ENCODE assay signal across 17 cellular contexts in the genomic region with DNA sequence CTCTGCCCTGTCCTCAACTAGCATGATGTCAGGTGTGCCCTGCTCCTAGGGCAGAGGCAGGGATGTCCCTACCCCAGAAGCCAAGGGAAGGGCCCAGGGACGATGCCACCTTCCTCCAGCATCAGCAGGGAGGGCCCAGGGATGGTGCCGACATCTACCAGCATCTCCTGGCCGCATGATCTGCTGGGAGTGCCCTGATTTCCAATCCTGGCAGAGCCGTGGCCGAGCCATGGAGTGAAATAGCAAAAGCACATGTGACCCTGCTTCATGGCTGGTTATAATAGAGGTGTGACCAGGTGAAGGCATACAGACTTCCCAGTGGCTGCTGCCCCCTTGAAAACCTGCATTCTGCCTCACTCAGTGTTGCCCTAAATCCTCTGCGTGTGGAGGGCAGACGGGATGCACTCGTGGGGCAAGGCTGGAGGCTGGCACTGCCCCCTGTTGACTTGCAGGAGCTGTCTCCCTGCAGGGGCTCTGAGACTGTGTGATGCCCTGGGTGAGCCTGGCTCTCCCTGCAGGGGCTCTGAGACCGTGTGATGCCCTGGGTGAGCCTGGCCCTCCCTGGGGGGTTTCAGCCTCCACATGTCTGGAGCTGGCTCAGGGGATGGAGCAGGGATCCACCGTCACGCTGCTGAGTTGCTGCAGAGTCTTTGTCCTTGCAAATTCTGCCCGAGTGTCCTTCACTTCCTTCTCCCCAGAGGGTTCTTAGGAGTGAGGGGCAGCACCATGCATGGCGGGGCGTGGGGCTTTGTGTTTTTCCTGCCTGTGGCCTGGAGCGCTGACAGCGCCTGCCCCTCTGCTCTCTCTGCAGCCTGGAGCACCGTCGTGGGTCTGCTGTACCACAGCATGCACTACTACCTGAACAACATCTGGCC. TPM values are rescaled to one million over a fixed set of nuclear protein-coding genes. Genes with fewer than 3 reads are reported as not detected.
DNase-seq lines count a peak whose midpoint lies in the region; ATAC-seq, FAIRE-seq and TF ChIP-seq lines count a peak whose summit lies in the region.
"Had no signal": no experiment of that assay in that cellular context is flagged by ENCODE, and none has a peak within 500 bp of the region (broad histone marks: within the 10 kb centered on the region; RNA-seq: fewer than 3 reads in every experiment).

No MANE protein-coding gene starts in this region.

- peak overlapping the region in 3 of 11 experiments; percentile 26 to 78 (median 41); a peak in 2 of 22 replicates for H3K9ac ChIP-seq in BLaER1 treated with 17β-estradiol and CSF1 and Interleukin-3, amounts not matched to agents 10 nM and 100 nM
- no peak overlapping the region for H3K9ac ChIP-seq in OCI-LY3 (ENCODE audit: low read length)
- H3K9ac ChIP-seq in kidney (ENCODE audit: low read length in 2 of 2), result no peak overlapping the region

- H3K27me3 Mint-ChIP-seq in nephron progenitor cell (ENCODE audit: low read depth, poor library complexity), result peaks cover 5% of the 10 kb centered on the region

- peaks cover 67% of the 10 kb centered on the region for H3K4me1 Mint-ChIP-seq in nephron progenitor cell

- H3K27ac Mint-ChIP-seq in nephron progenitor cell, result no peak overlapping the region
- H3K27ac Mint-ChIP-seq: IgD-negative memory B cell had no signal

- intact Hi-C loops in kidney (cut with DNase I), result no loop called here

- ATAC-seq in GM19395 (IDR thresholded peaks at IDR 0.05; ENCODE audit: unreplicated experiment), result no peak

- H3K27ac ChIP-seq in BLaER1 treated with 17β-estradiol and CSF1 and Interleukin-3, amounts not matched to agents 10 nM and 100 nM, result no peak overlapping the region
- no peak overlapping the region for H3K27ac ChIP-seq in OCI-LY3 (ENCODE audit: low read length)
- H3K27ac ChIP-seq in kidney (ENCODE audit: low read depth in 2 of 2, low read length in 2 of 2), result no peak overlapping the region
- H3K27ac ChIP-seq: SJCRH30 had no signal

- DNase-seq in germinal center (ENCODE audit: low spot score) (peak; percentile 17), kidney (no peak), nephron progenitor cell (no peak), pons (ENCODE audit: low spot score) (no peak)
- DNase-seq: Caco-2, DMS53, H7, NCI-H1048, NCI-H226, NCI-H69, SJCRH30 had no signal

- H3K4me3 ChIP-seq in BLaER1 treated with 17β-estradiol and CSF1 and Interleukin-3, amounts not matched to agents 10 nM and 100 nM, result peak overlapping the region in 2 of 10 experiments; percentile 56 to 63; a peak in 4 of 20 replicates
- no peak overlapping the region for H3K4me3 ChIP-seq in OCI-LY3 (ENCODE audit: low read length)
- no peak overlapping the region for H3K4me3 ChIP-seq in kidney (ENCODE audit: low read length in 2 of 2)
- H3K4me3 ChIP-seq: SJCRH30 had no signal

- no peaks in the 10 kb centered on the region for H3K79me2 ChIP-seq in OCI-LY3 (ENCODE audit: low read length)

- H2AFZ ChIP-seq in OCI-LY3 (ENCODE audit: low read depth, low read length), result no peak overlapping the region

- H4K20me1 ChIP-seq in BLaER1 treated with 17β-estradiol and CSF1 and Interleukin-3, amounts not matched to agents 10 nM and 100 nM, result peaks cover 0 to 13% (median 0%) of the 10 kb centered on the region in 11 experiments; a peak in 3 of 22 replicates
- no peaks in the 10 kb centered on the region for H4K20me1 ChIP-seq in OCI-LY3 (ENCODE audit: insufficient read depth, low read length)

- H3K9me3 ChIP-seq in BLaER1 treated with 17β-estradiol and CSF1 and Interleukin-3, amounts not matched to agents 10 nM and 100 nM (replicated peaks in 1 of 11), result no peaks in the 10 kb centered on the region
- H3K9me3 ChIP-seq in OCI-LY3 (ENCODE audit: insufficient read depth, low read length) (no peaks in the 10 kb centered on the region), kidney (ENCODE audit: control insufficient read depth in 1 of 2, low read length in 2 of 2) (no peaks in the 10 kb centered on the region)
- H3K9me3 ChIP-seq: SJCRH30 had no signal

- peaks cover 0 to 48% (median 0%) of the 10 kb centered on the region in 11 experiments; a peak in 6 of 22 replicates for H3K27me3 ChIP-seq in BLaER1 treated with 17β-estradiol and CSF1 and Interleukin-3, amounts not matched to agents 10 nM and 100 nM
- no peaks in the 10 kb centered on the region for H3K27me3 ChIP-seq in OCI-LY3 (ENCODE audit: low read depth, low read length)

- peaks cover 0 to 3% (median 0%) of the 10 kb centered on the region in 11 experiments; a peak in 2 of 22 replicates for H3K36me3 ChIP-seq in BLaER1 treated with 17β-estradiol and CSF1 and Interleukin-3, amounts not matched to agents 10 nM and 100 nM
- H3K36me3 ChIP-seq in OCI-LY3 (replicated peaks; ENCODE audit: low read depth, low read length) (no peaks in the 10 kb centered on the region), kidney (ENCODE audit: control insufficient read depth in 1 of 2, insufficient read depth in 2 of 2, low read length in 2 of 2) (no peaks in the 10 kb centered on the region)
- H3K36me3 ChIP-seq: SJCRH30 had no signal

- no peak overlapping the region for H3K4me3 Mint-ChIP-seq in nephron progenitor cell

- FAIRE-seq in kidney (lab: Jason Lieb, UNC), result no peak
- FAIRE-seq: RCC 7860 had no signal

- H3K36me3 Mint-ChIP-seq in nephron progenitor cell (ENCODE audit: low read depth), result no peaks in the 10 kb centered on the region
- H3K36me3 Mint-ChIP-seq: IgD-negative memory B cell had no signal

- peaks cover 37 to 98% (median 66%) of the 10 kb centered on the region in 10 experiments for H3K4me1 ChIP-seq in BLaER1 treated with 17β-estradiol and CSF1 and Interleukin-3, amounts not matched to agents 10 nM and 100 nM
- H3K4me1 ChIP-seq in OCI-LY3 (ENCODE audit: low read length) (no peaks in the 10 kb centered on the region), kidney (ENCODE audit: control insufficient read depth in 1 of 2, insufficient read depth in 1 of 2, low read depth in 1 of 2, low read length in 2 of 2) (no peaks in the 10 kb centered on the region)
- H3K4me1 ChIP-seq: Caco-2, SJCRH30 had no signal

- H3K4me2 ChIP-seq in BLaER1 treated with 17β-estradiol and CSF1 and Interleukin-3, amounts not matched to agents 10 nM and 100 nM, result peak overlapping the region in 10 of 11 experiments; percentile 89 to 99 (median 96); a peak in 21 of 22 replicates
- no peak overlapping the region for H3K4me2 ChIP-seq in OCI-LY3 (ENCODE audit: low read length)

- TF ChIP-seq CTCF in GM12872 (IDR thresholded peaks at IDR 0.05; ENCODE audit: insufficient read depth, low read depth, low read length) (peak; percentile 24; the same call in 1 of the 3 replicates), OCI-LY3 (IDR thresholded peaks at IDR 0.05; ENCODE audit: low read depth, low read length) (0 out of 2 replicates have a peak, but pooled peaks have one; percentile 22), kidney (IDR thresholded peaks at IDR 0.05; ENCODE audit: borderline replicate concordance, extremely low read depth, insufficient read depth) (no peak), nephron progenitor cell (IDR thresholded peaks at IDR 0.05) (no peak)

- H3K9me3 Mint-ChIP-seq in nephron progenitor cell, result no peaks in the 10 kb centered on the region
- H3K9me3 Mint-ChIP-seq: IgD-negative memory B cell had no signal

RNA-seq across cellular contexts. Expression of gene ADGRD1, which starts 51.7 kb away (rescaled TPM):
- total RNA-seq in kidney, result 6.7 TPM
- 1.7 TPM for polyA plus RNA-seq in kidney (ENCODE audit: insufficient read depth, low read depth, low replicate concordance)

Comparison
In these comparisons a context has a peak if more than half of its experiments do, and no peak if none do; other contexts are left out.
1. CTCF ChIP-seq: peak in GM12872 (single experiment) and OCI-LY3 (single experiment); none in kidney (single experiment) and nephron progenitor cell (single experiment).